In the genomic region with DNA sequence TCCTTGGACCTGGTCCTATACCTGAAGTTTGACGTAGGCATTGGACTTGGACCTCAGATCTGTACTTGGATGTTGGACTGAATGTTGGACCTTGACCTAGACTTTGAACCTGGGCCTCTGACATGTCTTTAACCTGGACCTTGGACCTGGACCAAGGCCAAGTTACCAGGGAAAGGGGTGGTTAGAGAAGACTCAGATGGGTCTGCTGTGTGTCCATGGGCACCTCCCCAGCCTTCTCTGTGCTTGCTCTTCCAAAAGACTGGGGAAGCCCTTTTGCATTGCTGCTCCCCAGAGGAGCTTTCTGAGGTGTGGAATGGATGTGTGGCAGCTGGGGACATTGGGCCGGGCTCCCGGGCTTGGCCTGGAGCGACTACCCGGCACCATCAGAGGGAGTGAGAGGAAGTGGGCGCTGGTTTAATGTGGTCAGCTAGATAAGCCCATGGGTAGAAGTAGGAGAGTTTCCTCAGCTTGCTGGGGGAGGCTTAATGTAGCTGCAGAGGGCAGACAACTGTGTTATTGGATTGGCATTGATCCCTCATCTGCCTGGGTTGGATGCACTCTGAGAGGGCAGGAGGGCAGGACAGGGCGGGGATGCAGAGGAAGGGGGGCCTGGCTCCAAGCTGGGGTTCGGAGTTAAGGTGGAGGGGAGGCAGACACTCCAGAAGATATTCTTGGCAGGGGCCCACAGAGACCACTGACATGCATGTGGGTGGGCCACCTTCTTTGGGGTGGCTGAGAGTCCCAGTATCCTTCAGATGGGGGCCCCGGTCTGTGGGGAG, we compare ENCODE assay signal across 1 cellular context.
TF ChIP-seq lines count a peak whose summit lies in the region.

No MANE protein-coding gene starts in this region.

TF ChIP-seq in K562, 482 proteins besides CTCF, POLR2A, EP300 and RAD21 (continues in another document):
- TF ChIP-seq CBFA2T2 (conservative IDR thresholded peaks at IDR 0.05) (peak; percentile 84), SMARCC2 (IDR thresholded peaks at IDR 0.05; ENCODE audit: low read depth) (peak; percentile 70), ARHGAP35 (IDR thresholded peaks at IDR 0.05; ENCODE audit: partially characterized antibody) (no peak), MYNN (IDR thresholded peaks at IDR 0.05) (peak; percentile 86; the same call in 1 of the 2 replicates), MYNN (CRISPR knock-in tag; IDR thresholded peaks at IDR 0.05) (no peak), SETDB1 (IDR thresholded peaks at IDR 0.05; ENCODE audit: low read length) (no peak), FOXK2 (conservative IDR thresholded peaks at IDR 0.05 in 1 of 2, IDR thresholded peaks at IDR 0.05 in 1 of 2; ENCODE audit: low read depth in 2 of 2) (no peak), EGR1 (conservative IDR thresholded peaks at IDR 0.05) (peak; percentile 66), ZNF699 (CRISPR knock-in tag; IDR thresholded peaks at IDR 0.05; ENCODE audit: insufficient replicate concordance) (no peak), CHD4 (IDR thresholded peaks at IDR 0.05; ENCODE audit: insufficient read depth, insufficient replicate concordance, low read depth, low read length, poor library complexity, severe bottlenecking) (peak; percentile 73), ZSCAN32 (CRISPR knock-in tag; IDR thresholded peaks at IDR 0.05) (no peak), BRD4 (IDR thresholded peaks at IDR 0.05) (no peak), EZH2 (IDR thresholded peaks at IDR 0.05; ENCODE audit: borderline replicate concordance, low read depth, low read length) (no peak), CCNT2 (IDR thresholded peaks at IDR 0.05; ENCODE audit: borderline replicate concordance, extremely low read depth, insufficient read length, low read depth, low read length) (peak; percentile 46), ZNF197 (CRISPR knock-in tag; IDR thresholded peaks at IDR 0.05; ENCODE audit: low read depth) (0 out of 2 replicates have a peak, but pooled peaks have one; percentile 48), ZNF551 (CRISPR knock-in tag; IDR thresholded peaks at IDR 0.05) (no peak), PHF21A (IDR thresholded peaks at IDR 0.05; ENCODE audit: borderline replicate concordance, low read depth) (peak; percentile 34; the same call in 1 of the 2 replicates), ZBTB7A (IDR thresholded peaks at IDR 0.05; ENCODE audit: borderline replicate concordance, control insufficient read depth, low read depth, low read length) (peak; percentile 35; the same call in 1 of the 2 replicates), POLR2B (IDR thresholded peaks at IDR 0.05; ENCODE audit: low read depth, partially characterized antibody) (peak; percentile 19), MBD2 (IDR thresholded peaks at IDR 0.05; ENCODE audit: borderline replicate concordance, low read depth) (peak; percentile 77), RNF2 (IDR thresholded peaks at IDR 0.05) (peak; percentile 81; the same call in 1 of the 2 replicates), NCOA2 (IDR thresholded peaks at IDR 0.05; ENCODE audit: partially characterized antibody in 2 of 2) (peak in 1 of 2 experiments; percentile 27), MAZ (CRISPR knock-in tag; conservative IDR thresholded peaks at IDR 0.05 in 1 of 2, IDR thresholded peaks at IDR 0.05 in 1 of 2) (peak; percentile 29 to 56; a peak in 2 of 4 replicates), KLF16 (IDR thresholded peaks at IDR 0.05) (peak; percentile 87), SAFB2 (IDR thresholded peaks at IDR 0.05; ENCODE audit: borderline replicate concordance, low read depth, low read length, severe bottlenecking) (no peak), HDAC6 (IDR thresholded peaks at IDR 0.05; ENCODE audit: low read depth, low read length) (no peak), ZNF133 (CRISPR knock-in tag; IDR thresholded peaks at IDR 0.05) (no peak), CAMTA2 (CRISPR knock-in tag; conservative IDR thresholded peaks at IDR 0.05) (no peak), MTA3 (IDR thresholded peaks at IDR 0.05; ENCODE audit: borderline replicate concordance) (peak; percentile 74; the same call in 1 of the 2 replicates), HDAC2 (IDR thresholded peaks at IDR 0.05) (peak; percentile 69; the same call in 1 of the 2 replicates), CBX5 (IDR thresholded peaks at IDR 0.05; ENCODE audit: borderline replicate concordance, low read depth) (no peak), RCOR1 (IDR thresholded peaks at IDR 0.05; ENCODE audit: borderline replicate concordance in 1 of 2, low read depth in 2 of 2, low read length in 2 of 2) (peak; percentile 38 to 70; a peak in 3 of 4 replicates), FUS (optimal IDR thresholded peaks at IDR 0.05; ENCODE audit: low read depth, low read length) (no peak), SMAD1 (IDR thresholded peaks at IDR 0.05; ENCODE audit: low read depth, low read length, partially characterized antibody) (peak; percentile 35), TAF1 (IDR thresholded peaks at IDR 0.05; ENCODE audit: control insufficient read depth, extremely low read depth, insufficient read depth, low read length, severe bottlenecking) (peak; percentile 38), ZFP36 (IDR thresholded peaks at IDR 0.05; ENCODE audit: low read depth, low read length, partially characterized antibody) (peak; percentile 90), GABPB1 (CRISPR knock-in tag; IDR thresholded peaks at IDR 0.05) (peak; percentile 62), CTBP1 (IDR thresholded peaks at IDR 0.05; ENCODE audit: borderline replicate concordance) (peak; percentile 74), RBBP5 (IDR thresholded peaks at IDR 0.05; ENCODE audit: borderline replicate concordance, insufficient read depth, low read length, poor library complexity, severe bottlenecking) (peak; percentile 68), ETV5 (CRISPR knock-in tag; IDR thresholded peaks at IDR 0.05; ENCODE audit: low read depth) (peak; percentile 95), NFIC (IDR thresholded peaks at IDR 0.05) (peak; percentile 82), GATA2 (CRISPR knock-in tag; IDR thresholded peaks at IDR 0.05) (peak; percentile 77), BHLHE40 (IDR thresholded peaks at IDR 0.05; ENCODE audit: low read length) (peak; percentile 11; the same call in 1 of the 2 replicates)
- TF ChIP-seq, protein P1, sequence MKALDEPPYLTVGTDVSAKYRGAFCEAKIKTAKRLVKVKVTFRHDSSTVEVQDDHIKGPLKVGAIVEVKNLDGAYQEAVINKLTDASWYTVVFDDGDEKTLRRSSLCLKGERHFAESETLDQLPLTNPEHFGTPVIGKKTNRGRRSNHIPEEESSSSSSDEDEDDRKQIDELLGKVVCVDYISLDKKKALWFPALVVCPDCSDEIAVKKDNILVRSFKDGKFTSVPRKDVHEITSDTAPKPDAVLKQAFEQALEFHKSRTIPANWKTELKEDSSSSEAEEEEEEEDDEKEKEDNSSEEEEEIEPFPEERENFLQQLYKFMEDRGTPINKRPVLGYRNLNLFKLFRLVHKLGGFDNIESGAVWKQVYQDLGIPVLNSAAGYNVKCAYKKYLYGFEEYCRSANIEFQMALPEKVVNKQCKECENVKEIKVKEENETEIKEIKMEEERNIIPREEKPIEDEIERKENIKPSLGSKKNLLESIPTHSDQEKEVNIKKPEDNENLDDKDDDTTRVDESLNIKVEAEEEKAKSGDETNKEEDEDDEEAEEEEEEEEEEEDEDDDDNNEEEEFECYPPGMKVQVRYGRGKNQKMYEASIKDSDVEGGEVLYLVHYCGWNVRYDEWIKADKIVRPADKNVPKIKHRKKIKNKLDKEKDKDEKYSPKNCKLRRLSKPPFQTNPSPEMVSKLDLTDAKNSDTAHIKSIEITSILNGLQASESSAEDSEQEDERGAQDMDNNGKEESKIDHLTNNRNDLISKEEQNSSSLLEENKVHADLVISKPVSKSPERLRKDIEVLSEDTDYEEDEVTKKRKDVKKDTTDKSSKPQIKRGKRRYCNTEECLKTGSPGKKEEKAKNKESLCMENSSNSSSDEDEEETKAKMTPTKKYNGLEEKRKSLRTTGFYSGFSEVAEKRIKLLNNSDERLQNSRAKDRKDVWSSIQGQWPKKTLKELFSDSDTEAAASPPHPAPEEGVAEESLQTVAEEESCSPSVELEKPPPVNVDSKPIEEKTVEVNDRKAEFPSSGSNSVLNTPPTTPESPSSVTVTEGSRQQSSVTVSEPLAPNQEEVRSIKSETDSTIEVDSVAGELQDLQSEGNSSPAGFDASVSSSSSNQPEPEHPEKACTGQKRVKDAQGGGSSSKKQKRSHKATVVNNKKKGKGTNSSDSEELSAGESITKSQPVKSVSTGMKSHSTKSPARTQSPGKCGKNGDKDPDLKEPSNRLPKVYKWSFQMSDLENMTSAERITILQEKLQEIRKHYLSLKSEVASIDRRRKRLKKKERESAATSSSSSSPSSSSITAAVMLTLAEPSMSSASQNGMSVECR (CRISPR knock-in tag; IDR thresholded peaks at IDR 0.05), result no peak
- TF ChIP-seq, protein P2, sequence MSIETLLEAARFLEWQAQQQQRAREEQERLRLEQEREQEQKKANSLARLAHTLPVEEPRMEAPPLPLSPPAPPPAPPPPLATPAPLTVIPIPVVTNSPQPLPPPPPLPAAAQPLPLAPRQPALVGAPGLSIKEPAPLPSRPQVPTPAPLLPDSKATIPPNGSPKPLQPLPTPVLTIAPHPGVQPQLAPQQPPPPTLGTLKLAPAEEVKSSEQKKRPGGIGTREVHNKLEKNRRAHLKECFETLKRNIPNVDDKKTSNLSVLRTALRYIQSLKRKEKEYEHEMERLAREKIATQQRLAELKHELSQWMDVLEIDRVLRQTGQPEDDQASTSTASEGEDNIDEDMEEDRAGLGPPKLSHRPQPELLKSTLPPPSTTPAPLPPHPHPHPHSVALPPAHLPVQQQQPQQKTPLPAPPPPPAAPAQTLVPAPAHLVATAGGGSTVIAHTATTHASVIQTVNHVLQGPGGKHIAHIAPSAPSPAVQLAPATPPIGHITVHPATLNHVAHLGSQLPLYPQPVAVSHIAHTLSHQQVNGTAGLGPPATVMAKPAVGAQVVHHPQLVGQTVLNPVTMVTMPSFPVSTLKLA (conservative IDR thresholded peaks at IDR 0.05), result peak in 1 of 2 experiments; percentile 51; a peak in 2 of 4 replicates
- TF ChIP-seq, protein P3, sequence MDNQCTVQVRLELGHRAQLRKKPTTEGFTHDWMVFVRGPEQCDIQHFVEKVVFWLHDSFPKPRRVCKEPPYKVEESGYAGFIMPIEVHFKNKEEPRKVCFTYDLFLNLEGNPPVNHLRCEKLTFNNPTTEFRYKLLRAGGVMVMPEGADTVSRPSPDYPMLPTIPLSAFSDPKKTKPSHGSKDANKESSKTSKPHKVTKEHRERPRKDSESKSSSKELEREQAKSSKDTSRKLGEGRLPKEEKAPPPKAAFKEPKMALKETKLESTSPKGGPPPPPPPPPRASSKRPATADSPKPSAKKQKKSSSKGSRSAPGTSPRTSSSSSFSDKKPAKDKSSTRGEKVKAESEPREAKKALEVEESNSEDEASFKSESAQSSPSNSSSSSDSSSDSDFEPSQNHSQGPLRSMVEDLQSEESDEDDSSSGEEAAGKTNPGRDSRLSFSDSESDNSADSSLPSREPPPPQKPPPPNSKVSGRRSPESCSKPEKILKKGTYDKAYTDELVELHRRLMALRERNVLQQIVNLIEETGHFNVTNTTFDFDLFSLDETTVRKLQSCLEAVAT (IDR thresholded peaks at IDR 0.05), result peak in 1 of 2 experiments; percentile 64; a peak in 2 of 4 replicates
- TF ChIP-seq, protein P4, sequence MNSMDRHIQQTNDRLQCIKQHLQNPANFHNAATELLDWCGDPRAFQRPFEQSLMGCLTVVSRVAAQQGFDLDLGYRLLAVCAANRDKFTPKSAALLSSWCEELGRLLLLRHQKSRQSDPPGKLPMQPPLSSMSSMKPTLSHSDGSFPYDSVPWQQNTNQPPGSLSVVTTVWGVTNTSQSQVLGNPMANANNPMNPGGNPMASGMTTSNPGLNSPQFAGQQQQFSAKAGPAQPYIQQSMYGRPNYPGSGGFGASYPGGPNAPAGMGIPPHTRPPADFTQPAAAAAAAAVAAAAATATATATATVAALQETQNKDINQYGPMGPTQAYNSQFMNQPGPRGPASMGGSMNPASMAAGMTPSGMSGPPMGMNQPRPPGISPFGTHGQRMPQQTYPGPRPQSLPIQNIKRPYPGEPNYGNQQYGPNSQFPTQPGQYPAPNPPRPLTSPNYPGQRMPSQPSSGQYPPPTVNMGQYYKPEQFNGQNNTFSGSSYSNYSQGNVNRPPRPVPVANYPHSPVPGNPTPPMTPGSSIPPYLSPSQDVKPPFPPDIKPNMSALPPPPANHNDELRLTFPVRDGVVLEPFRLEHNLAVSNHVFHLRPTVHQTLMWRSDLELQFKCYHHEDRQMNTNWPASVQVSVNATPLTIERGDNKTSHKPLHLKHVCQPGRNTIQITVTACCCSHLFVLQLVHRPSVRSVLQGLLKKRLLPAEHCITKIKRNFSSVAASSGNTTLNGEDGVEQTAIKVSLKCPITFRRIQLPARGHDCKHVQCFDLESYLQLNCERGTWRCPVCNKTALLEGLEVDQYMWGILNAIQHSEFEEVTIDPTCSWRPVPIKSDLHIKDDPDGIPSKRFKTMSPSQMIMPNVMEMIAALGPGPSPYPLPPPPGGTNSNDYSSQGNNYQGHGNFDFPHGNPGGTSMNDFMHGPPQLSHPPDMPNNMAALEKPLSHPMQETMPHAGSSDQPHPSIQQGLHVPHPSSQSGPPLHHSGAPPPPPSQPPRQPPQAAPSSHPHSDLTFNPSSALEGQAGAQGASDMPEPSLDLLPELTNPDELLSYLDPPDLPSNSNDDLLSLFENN (IDR thresholded peaks at IDR 0.05; ENCODE audit: low read depth in 2 of 2, low read length in 2 of 2), result peak in 1 of 2 experiments; percentile 79; a peak in 2 of 4 replicates
- TF ChIP-seq, protein P5, sequence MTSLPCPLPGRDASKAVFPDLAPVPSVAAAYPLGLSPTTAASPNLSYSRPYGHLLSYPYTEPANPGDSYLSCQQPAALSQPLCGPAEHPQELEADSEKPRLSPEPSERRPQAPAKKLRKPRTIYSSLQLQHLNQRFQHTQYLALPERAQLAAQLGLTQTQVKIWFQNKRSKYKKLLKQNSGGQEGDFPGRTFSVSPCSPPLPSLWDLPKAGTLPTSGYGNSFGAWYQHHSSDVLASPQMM (CRISPR knock-in tag; IDR thresholded peaks at IDR 0.05), result no peak
- TF ChIP-seq, protein P6, sequence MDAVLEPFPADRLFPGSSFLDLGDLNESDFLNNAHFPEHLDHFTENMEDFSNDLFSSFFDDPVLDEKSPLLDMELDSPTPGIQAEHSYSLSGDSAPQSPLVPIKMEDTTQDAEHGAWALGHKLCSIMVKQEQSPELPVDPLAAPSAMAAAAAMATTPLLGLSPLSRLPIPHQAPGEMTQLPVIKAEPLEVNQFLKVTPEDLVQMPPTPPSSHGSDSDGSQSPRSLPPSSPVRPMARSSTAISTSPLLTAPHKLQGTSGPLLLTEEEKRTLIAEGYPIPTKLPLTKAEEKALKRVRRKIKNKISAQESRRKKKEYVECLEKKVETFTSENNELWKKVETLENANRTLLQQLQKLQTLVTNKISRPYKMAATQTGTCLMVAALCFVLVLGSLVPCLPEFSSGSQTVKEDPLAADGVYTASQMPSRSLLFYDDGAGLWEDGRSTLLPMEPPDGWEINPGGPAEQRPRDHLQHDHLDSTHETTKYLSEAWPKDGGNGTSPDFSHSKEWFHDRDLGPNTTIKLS (IDR thresholded peaks at IDR 0.05; ENCODE audit: borderline replicate concordance, low read depth), result no peak
- TF ChIP-seq, protein P7, sequence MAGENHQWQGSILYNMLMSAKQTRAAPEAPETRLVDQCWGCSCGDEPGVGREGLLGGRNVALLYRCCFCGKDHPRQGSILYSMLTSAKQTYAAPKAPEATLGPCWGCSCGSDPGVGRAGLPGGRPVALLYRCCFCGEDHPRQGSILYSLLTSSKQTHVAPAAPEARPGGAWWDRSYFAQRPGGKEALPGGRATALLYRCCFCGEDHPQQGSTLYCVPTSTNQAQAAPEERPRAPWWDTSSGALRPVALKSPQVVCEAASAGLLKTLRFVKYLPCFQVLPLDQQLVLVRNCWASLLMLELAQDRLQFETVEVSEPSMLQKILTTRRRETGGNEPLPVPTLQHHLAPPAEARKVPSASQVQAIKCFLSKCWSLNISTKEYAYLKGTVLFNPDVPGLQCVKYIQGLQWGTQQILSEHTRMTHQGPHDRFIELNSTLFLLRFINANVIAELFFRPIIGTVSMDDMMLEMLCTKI (IDR thresholded peaks at IDR 0.05; ENCODE audit: partially characterized antibody), result no peak
